19 cellular contexts compared by ENCODE assay signal in genomic region chr22:37500745-37501144, GRCh38. TPM values are rescaled to one million over a fixed set of nuclear protein-coding genes. Genes with fewer than 3 reads are reported as not detected.
DNase-seq lines count a peak whose midpoint lies in the region; ATAC-seq and TF ChIP-seq lines count a peak whose summit lies in the region.
"Had no signal": no experiment of that assay in that cellular context is flagged by ENCODE, and none has a peak within 500 bp of the region (broad histone marks: within the 10 kb centered on the region; RNA-seq: fewer than 3 reads in every experiment).

No MANE protein-coding gene starts in this region.

- H3K4me3 Mint-ChIP-seq in endodermal cell: no peak overlapping the region
- peak overlapping the region in 2 of 3 experiments; percentile 46 to 66 for H3K4me3 Mint-ChIP-seq in nephron
- H3K4me3 Mint-ChIP-seq: memory B cell; natural killer cell treated with Interleukin-12 subunit alpha and Interleukin-12 subunit beta and Interleukin-15 and Interleukin-18, amount 100 ng/mL, for 72 hours had no signal

- no peak for DNase-seq in left ventricle myocardium inferior
- DNase-seq in left cardiac atrium: no peak
- DNase-seq in endodermal cell: no peak
- no peak for DNase-seq in activated naive CD4-positive, alpha-beta T cell treated with Interleukin-2 at 50 U/mL for 16 hours
- no peak for DNase-seq in SW 1271 (lab: John Stamatoyannopoulos, UW)
- DNase-seq in SKM-1 (lab: John Stamatoyannopoulos, UW; ENCODE audit: unreplicated experiment): no peak
- DNase-seq in DMS53 (lab: John Stamatoyannopoulos, UW): no peak
- DNase-seq: activated CD4-positive, alpha-beta T cell treated with anti-CD3 and anti-CD28 coated beads, Interleukin-2, amount 50 U/mL, for 1 hour; aorta; cortex of kidney; DMS79; GOT3; NCI-H1417; NCI-H748 treated with DMSO at 0.1 percent for 48 hours; stimulated activated CD4-positive, alpha-beta T cell treated with anti-CD3 and anti-CD28 coated beads, Interleukin-12 subunit alpha, Interleukin-12 subunit beta, amount 100 ng/mL, for 4 hours had no signal

- H3K9me3 ChIP-seq in left ventricle myocardium inferior (replicated peaks): no peaks in the 10 kb centered on the region
- H3K9me3 ChIP-seq in endodermal cell (ENCODE audit: control insufficient read depth, low read length): no peaks in the 10 kb centered on the region

- intact Hi-C loops in left ventricle myocardium inferior (cut with micrococcal nuclease): no loop called here
- intact Hi-C loops in left cardiac atrium (cut with DNase I): no loop called here

- H3K4me1 Mint-ChIP-seq in endodermal cell (peaks cover 15% of the 10 kb centered on the region), nephron (peaks cover 50% of the 10 kb centered on the region)

- no peak overlapping the region for H3K9ac ChIP-seq in endodermal cell (ENCODE audit: extremely low read depth, low read length, poor library complexity, severe bottlenecking)

- 94 to 96% methylated on average over 9 of the region's 9 CpGs for WGBS in endodermal cell (ENCODE audit: insufficient coverage in 1 of 2, insufficient read length in 1 of 2), 2 experiments

- peaks cover 26% of the 10 kb centered on the region for H3K36me3 Mint-ChIP-seq in endodermal cell (ENCODE audit: low read depth)
- H3K36me3 Mint-ChIP-seq in nephron (ENCODE audit: low read depth): peaks cover 39% of the 10 kb centered on the region
- H3K36me3 Mint-ChIP-seq: CD4-positive, alpha-beta memory T cell; memory B cell; natural killer cell treated with Interleukin-12 subunit alpha and Interleukin-12 subunit beta and Interleukin-15 and Interleukin-18, amount 100 ng/mL, for 72 hours had no signal

- H3K27me3 ChIP-seq in left ventricle myocardium inferior (ENCODE audit: low read depth): peaks cover 36% of the 10 kb centered on the region
- no peaks in the 10 kb centered on the region for H3K27me3 ChIP-seq in endodermal cell (ENCODE audit: control insufficient read depth, insufficient read depth, low read length, poor library complexity, severe bottlenecking)

- peaks cover 27% of the 10 kb centered on the region for H3K36me3 ChIP-seq in left ventricle myocardium inferior
- H3K36me3 ChIP-seq in endodermal cell (ENCODE audit: control insufficient read depth, insufficient read depth, low read length): no peaks in the 10 kb centered on the region

- H3K27ac Mint-ChIP-seq in endodermal cell (peak overlapping the region; percentile 64), nephron (peak overlapping the region; percentile 82 to 100 (median 98))
- H3K27ac Mint-ChIP-seq: CD4-positive, alpha-beta memory T cell; memory B cell; natural killer cell treated with Interleukin-12 subunit alpha and Interleukin-12 subunit beta and Interleukin-15 and Interleukin-18, amount 100 ng/mL, for 72 hours had no signal

- peak overlapping the region; percentile 90 for H3K27ac ChIP-seq in left ventricle myocardium inferior (replicated peaks)
- no peak overlapping the region for H3K27ac ChIP-seq in endodermal cell (ENCODE audit: low read depth, low read length)

- H3K4me1 ChIP-seq in left ventricle myocardium inferior: peaks cover 90% of the 10 kb centered on the region
- peaks cover 7% of the 10 kb centered on the region for H3K4me1 ChIP-seq in endodermal cell (ENCODE audit: control insufficient read depth, insufficient read depth, low read length)

- no peaks in the 10 kb centered on the region for H3K9me3 Mint-ChIP-seq in endodermal cell
- no peaks in the 10 kb centered on the region for H3K9me3 Mint-ChIP-seq in nephron
- H3K9me3 Mint-ChIP-seq: CD4-positive, alpha-beta memory T cell; memory B cell; natural killer cell treated with Interleukin-12 subunit alpha and Interleukin-12 subunit beta and Interleukin-15 and Interleukin-18, amount 100 ng/mL, for 72 hours had no signal

- no peak overlapping the region for H3K4me3 ChIP-seq in left ventricle myocardium inferior
- no peak overlapping the region for H3K4me3 ChIP-seq in endodermal cell (ENCODE audit: low read length)

- ATAC-seq in left cardiac atrium: no peak
- ATAC-seq: natural killer cell treated with Interleukin-12 subunit alpha and Interleukin-12 subunit beta and Interleukin-15 and Interleukin-18, amount 100 ng/mL, for 72 hours had no signal

- no peaks in the 10 kb centered on the region for H3K27me3 Mint-ChIP-seq in endodermal cell (ENCODE audit: insufficient read depth)
- peaks cover 6% of the 10 kb centered on the region for H3K27me3 Mint-ChIP-seq in nephron (ENCODE audit: low read depth)
- H3K27me3 Mint-ChIP-seq: CD4-positive, alpha-beta memory T cell had no signal

- TF ChIP-seq CTCF in left ventricle myocardium inferior (IDR thresholded peaks at IDR 0.05; ENCODE audit: borderline replicate concordance) (no peak), endodermal cell (conservative IDR thresholded peaks at IDR 0.05) (no peak), nephron (IDR thresholded peaks at IDR 0.05; ENCODE audit: unreplicated experiment in 3 of 3) (no peak)

RNA-seq across cellular contexts. Expression of gene MFNG, which starts 14.6 kb away (rescaled TPM):
- total RNA-seq in left ventricle myocardium inferior (11.8 TPM), left cardiac atrium (10 to 100 TPM; 14.1 to 17.4 TPM), endodermal cell (1 to 10 TPM; 1.9 to 6.6 TPM)
- 25.3 TPM for polyA plus RNA-seq in endodermal cell (2013, experiment 1 of 2)
- 22.9 TPM for polyA plus RNA-seq in endodermal cell (2013, experiment 2 of 2)

RNA-seq across cellular contexts. Expression of gene CARD10, which starts 18.5 kb away (rescaled TPM):
- total RNA-seq in left ventricle myocardium inferior (9.0 TPM), left cardiac atrium (1 to 10 TPM; 7.7 to 9.2 TPM), endodermal cell (10 to 100 TPM; 20.3 to 24.4 TPM)
- 4.8 TPM for polyA plus RNA-seq in endodermal cell (2013, experiment 1 of 2)
- polyA plus RNA-seq in endodermal cell (2013, experiment 2 of 2): 6.1 TPM
- polyA plus RNA-seq: CD4-positive, alpha-beta memory T cell had no signal

RNA-seq across cellular contexts. Expression of gene CDC42EP1, which starts 59.5 kb away (rescaled TPM):
- total RNA-seq in left ventricle myocardium inferior: 17.7 TPM
- total RNA-seq in left cardiac atrium: 10 to 100 TPM; 20.9 to 44.6 TPM
- 10 to 100 TPM; 45.0 to 45.1 TPM for total RNA-seq in endodermal cell
- 22.1 TPM for polyA plus RNA-seq in endodermal cell (2013, experiment 1 of 2)
- 22.6 TPM for polyA plus RNA-seq in endodermal cell (2013, experiment 2 of 2)
- total RNA-seq: CD4-positive, alpha-beta memory T cell had no signal
- polyA plus RNA-seq: CD4-positive, alpha-beta memory T cell had no signal
